Comparison of ENCODE assay signal across 9 cellular contexts in genomic region chr6:100203391-100203790, GRCh38.
DNase-seq lines count a peak whose midpoint lies in the region; ATAC-seq and TF ChIP-seq lines count a peak whose summit lies in the region.
"Had no signal": no experiment of that assay in that cellular context is flagged by ENCODE, and none has a peak within 500 bp of the region (broad histone marks: within the 10 kb centered on the region; RNA-seq: fewer than 3 reads in every experiment).

No MANE protein-coding gene starts in this region.

- H3K4me2 ChIP-seq in mesenchymal stem cell (ENCODE audit: low read length, poor library complexity, severe bottlenecking) = no peak overlapping the region

- H3K9me3 ChIP-seq in mesenchymal stem cell (ENCODE audit: control insufficient read depth, low read length) = no peaks in the 10 kb centered on the region

- H3K9ac ChIP-seq in mesenchymal stem cell (ENCODE audit: low read length) = peak overlapping the region; percentile 79

- DNase-seq in AML-193 (lab: John Stamatoyannopoulos, UW) = peak; percentile 29 to 37
- peak; percentile 82 for DNase-seq in MV-4-11 (lab: John Stamatoyannopoulos, UW)
- DNase-seq in astrocyte of the spinal cord (ENCODE audit: low read depth, low spot score) = peak; percentile 94
- peak; percentile 91 for DNase-seq in mesenchymal stem cell
- DNase-seq in NK-92 treated with Interleukin-12 subunit alpha and Interleukin-12 subunit beta, amount 100 ng/mL, for 24 hours (lab: John Stamatoyannopoulos, UW) = no peak
- no peak for DNase-seq in pons (ENCODE audit: low spot score)
- DNase-seq in GM10248 (ENCODE audit: extremely low spot score) = no peak
- DNase-seq: NCI-H1417 had no signal

- H3K27me3 ChIP-seq in mesenchymal stem cell (ENCODE audit: control insufficient read depth in 1 of 2, insufficient read depth in 1 of 2, low read length in 2 of 2) = no peaks in the 10 kb centered on the region

- no peak overlapping the region for H3K14ac ChIP-seq in mesenchymal stem cell (ENCODE audit: low read length in 2 of 2)

- in situ Hi-C loops in astrocyte of the spinal cord (cut with HindIII; ENCODE audit: low sequenced_read_pairs) = no loop called here

- no peak overlapping the region for H2BK15ac ChIP-seq in mesenchymal stem cell (ENCODE audit: low read depth, poor library complexity, severe bottlenecking)

- H2AK5ac ChIP-seq in mesenchymal stem cell (ENCODE audit: low read length, severe bottlenecking) = no peak overlapping the region

- TF ChIP-seq CTCF in astrocyte of the spinal cord (IDR thresholded peaks at IDR 0.05; ENCODE audit: low read depth, low read length) = no peak
- no peak for TF ChIP-seq CTCF in GM10248 (IDR thresholded peaks at IDR 0.05; ENCODE audit: control extremely low read depth, extremely low read depth, low read depth, missing control alignments)

- H4K91ac ChIP-seq in mesenchymal stem cell (ENCODE audit: low read length) = no peak overlapping the region

- no peak overlapping the region for H3K4me3 ChIP-seq in astrocyte of the spinal cord (ENCODE audit: low read depth, low read length)
- H3K4me3 ChIP-seq in mesenchymal stem cell (ENCODE audit: insufficient read depth in 1 of 2, low read depth in 1 of 2, low read length in 2 of 2) = no peak overlapping the region

- no peak overlapping the region for H4K8ac ChIP-seq in mesenchymal stem cell (ENCODE audit: low read length)

- H3K27ac ChIP-seq in mesenchymal stem cell (ENCODE audit: low read length, poor library complexity, severe bottlenecking) = peak overlapping the region; percentile 89

- ATAC-seq in HG02798 (IDR thresholded peaks at IDR 0.05; ENCODE audit: poor library complexity, unreplicated experiment) = no peak

- peak overlapping the region in 1 of 2 experiments; percentile 10 for H2BK12ac ChIP-seq in mesenchymal stem cell (ENCODE audit: low read length in 2 of 2)

- H3K4ac ChIP-seq in mesenchymal stem cell (ENCODE audit: low read depth in 1 of 2, low read length in 2 of 2) = no peak overlapping the region

- peak overlapping the region in 1 of 2 experiments; percentile 62 for H3K18ac ChIP-seq in mesenchymal stem cell (ENCODE audit: low read depth in 1 of 2, low read length in 2 of 2)

- H3K23ac ChIP-seq in mesenchymal stem cell (ENCODE audit: low read length in 2 of 2) = no peak overlapping the region

- WGBS in mesenchymal stem cell = 55% methylated on average over 1 of the region's 3 CpGs

- H3K4me1 ChIP-seq in mesenchymal stem cell (ENCODE audit: control insufficient read depth, insufficient read depth, low read depth, low read length) = peaks cover 3% of the 10 kb centered on the region

- no peak overlapping the region for H2AFZ ChIP-seq in mesenchymal stem cell (ENCODE audit: low read depth, low read length)

- no peak overlapping the region for H2BK5ac ChIP-seq in mesenchymal stem cell (ENCODE audit: low read depth, low read length, poor library complexity, severe bottlenecking)

- CTCF ChIA-PET in GM10248 (lab: Yijun Ruan, JAX) = no interaction called here

- H3K36me3 ChIP-seq in mesenchymal stem cell (ENCODE audit: control insufficient read depth in 1 of 2, insufficient read depth in 2 of 2, low read depth in 1 of 2, low read length in 2 of 2) = no peaks in the 10 kb centered on the region

- H3K79me1 ChIP-seq in mesenchymal stem cell (replicated peaks; ENCODE audit: low read length, poor library complexity, severe bottlenecking) = no peaks in the 10 kb centered on the region

- POLR2A ChIA-PET in GM10248 (lab: Yijun Ruan, JAX) = no interaction called here

- H2BK120ac ChIP-seq in mesenchymal stem cell (ENCODE audit: low read depth, low read length) = no peak overlapping the region

Comparison
In these comparisons a context has a peak if more than half of its experiments do, and no peak if none do; other contexts are left out.
1. DNase-seq: peak in AML-193 (2 of 2), MV-4-11 (single experiment), astrocyte of the spinal cord (single experiment) and mesenchymal stem cell (single experiment); none in NK-92 treated with Interleukin-12 subunit alpha and Interleukin-12 subunit beta, amount 100 ng/mL, for 24 hours (single experiment), pons (single experiment) and GM10248 (single experiment).